In the genomic region with DNA sequence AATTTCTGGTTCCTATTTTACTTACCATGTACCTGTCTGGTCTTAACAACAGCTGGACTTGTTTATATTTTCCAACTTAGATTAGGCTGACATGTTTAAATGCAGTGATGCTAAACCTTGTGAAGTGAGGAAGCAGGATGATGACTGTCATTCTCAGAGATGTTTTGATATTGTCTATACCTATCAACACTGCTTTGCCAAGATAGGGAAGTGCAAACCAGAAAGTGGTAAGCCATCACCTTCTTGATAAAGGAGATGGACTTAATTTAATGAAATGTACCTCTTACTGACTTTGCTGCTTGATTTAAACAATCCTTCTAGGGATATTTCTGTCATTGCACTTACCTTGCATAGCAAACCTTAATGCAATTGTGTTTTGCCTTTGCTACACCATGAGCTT, we compare ENCODE assay signal across 8 cellular contexts. TPM values are rescaled to one million over a fixed set of nuclear protein-coding genes. Genes with fewer than 3 reads are reported as not detected.
DNase-seq lines count a peak whose midpoint lies in the region; ATAC-seq and TF ChIP-seq lines count a peak whose summit lies in the region.

No MANE protein-coding gene starts in this region.

- in situ Hi-C loops in HAP-1 (cut with MboI; ENCODE audit: low sequenced_read_pairs), result no loop called here

- ATAC-seq in HG03175 (IDR thresholded peaks at IDR 0.05; ENCODE audit: unreplicated experiment), result no peak
- no peak for ATAC-seq in left ventricle myocardium superior

- peak overlapping the region; percentile 41 for H3K4me3 Mint-ChIP-seq in activated T-helper 2 cell treated with anti-CD3 and anti-CD28 coated beads, Interferon-gamma antibody, Interleukin-2, Interleukin-4, amounts not matched to agents 10 μg/mL and 5 μg/mL and 100 μg/mL, durations not matched to agents 14 hours and 24 hours and 36 hours (ENCODE audit: low read depth)
- peak overlapping the region; percentile 42 to 82 (median 54) for H3K4me3 Mint-ChIP-seq in immature natural killer cell

- H3K36me3 ChIP-seq in HAP-1 (replicated peaks), result peaks cover 12% of the 10 kb centered on the region; the same call in 1 of the 2 replicates

- H3K4me1 ChIP-seq in HAP-1, result peaks cover 44% of the 10 kb centered on the region

- H3K27me3 ChIP-seq in HAP-1 (ENCODE audit: low read depth), result no peaks in the 10 kb centered on the region

- no peaks in the 10 kb centered on the region for H3K9me3 ChIP-seq in HAP-1

- no peak for TF ChIP-seq CTCF in AG10803 (conservative IDR thresholded peaks at IDR 0.05; ENCODE audit: low read length)

- H3K9me3 Mint-ChIP-seq in activated T-helper 2 cell treated with anti-CD3 and anti-CD28 coated beads, Interferon-gamma antibody, Interleukin-2, Interleukin-4, amounts not matched to agents 10 μg/mL and 5 μg/mL and 100 μg/mL, durations not matched to agents 14 hours and 24 hours and 36 hours, result no peaks in the 10 kb centered on the region
- H3K9me3 Mint-ChIP-seq in immature natural killer cell, result no peaks in the 10 kb centered on the region

- H3K27ac Mint-ChIP-seq in activated T-helper 2 cell treated with anti-CD3 and anti-CD28 coated beads, Interferon-gamma antibody, Interleukin-2, Interleukin-4, amounts not matched to agents 10 μg/mL and 5 μg/mL and 100 μg/mL, durations not matched to agents 14 hours and 24 hours and 36 hours, result no peak overlapping the region
- peak overlapping the region in 2 of 6 donors; percentile 51 to 81 for H3K27ac Mint-ChIP-seq in immature natural killer cell

- H3K4me3 ChIP-seq in AG10803 (ENCODE audit: low read length) (peak overlapping the region; percentile 88), HAP-1 (peak overlapping the region; percentile 67)

- peaks cover 26% of the 10 kb centered on the region for H3K4me1 Mint-ChIP-seq in activated T-helper 2 cell treated with anti-CD3 and anti-CD28 coated beads, Interferon-gamma antibody, Interleukin-2, Interleukin-4, amounts not matched to agents 10 μg/mL and 5 μg/mL and 100 μg/mL, durations not matched to agents 14 hours and 24 hours and 36 hours (ENCODE audit: low read depth)
- peaks cover 27 to 32% of the 10 kb centered on the region in 2 donors for H3K4me1 Mint-ChIP-seq in immature natural killer cell

- DNase-seq in AG10803 (ENCODE audit: low read depth) (no peak), HAP-1 (ENCODE audit: low spot score in 2 of 2) (no peak), immature natural killer cell (no peak), NCI-H2107 (lab: John Stamatoyannopoulos, UW) (no peak), left ventricle myocardium superior (no peak), NCI-H1092 (lab: John Stamatoyannopoulos, UW) (no peak)
- no peak for DNase-seq in activated T-helper 2 cell treated with anti-CD3 and anti-CD28 coated beads, Interferon-gamma antibody, Interleukin-2, Interleukin-4, amounts not matched to agents 10 μg/mL and 5 μg/mL and 100 μg/mL, durations not matched to agents 14 hours and 24 hours and 36 hours (ENCODE audit: low spot score)

- no peaks in the 10 kb centered on the region for H3K36me3 Mint-ChIP-seq in activated T-helper 2 cell treated with anti-CD3 and anti-CD28 coated beads, Interferon-gamma antibody, Interleukin-2, Interleukin-4, amounts not matched to agents 10 μg/mL and 5 μg/mL and 100 μg/mL, durations not matched to agents 14 hours and 24 hours and 36 hours (ENCODE audit: low read depth)
- peaks cover 0 to 5% (median 4%) of the 10 kb centered on the region in 3 donors for H3K36me3 Mint-ChIP-seq in immature natural killer cell

- H3K27me3 Mint-ChIP-seq in activated T-helper 2 cell treated with anti-CD3 and anti-CD28 coated beads, Interferon-gamma antibody, Interleukin-2, Interleukin-4, amounts not matched to agents 10 μg/mL and 5 μg/mL and 100 μg/mL, durations not matched to agents 14 hours and 24 hours and 36 hours (ENCODE audit: low read depth), result peaks cover 17% of the 10 kb centered on the region
- peaks cover 0 to 5% (median 2%) of the 10 kb centered on the region in 3 donors for H3K27me3 Mint-ChIP-seq in immature natural killer cell (ENCODE audit: low read depth in 3 of 3)

- intact Hi-C loops in activated T-helper 2 cell treated with anti-CD3 and anti-CD28 coated beads, Interferon-gamma antibody, Interleukin-2, Interleukin-4, amounts not matched to agents 10 μg/mL and 5 μg/mL and 100 μg/mL, durations not matched to agents 14 hours and 24 hours and 36 hours (cut with micrococcal nuclease), result no loop called here
- intact Hi-C loops in left ventricle myocardium superior (cut with micrococcal nuclease), result no loop called here

RNA-seq across cellular contexts. Expression of a gene that starts 2.2 kb away (rescaled TPM):
- total RNA-seq in activated T-helper 2 cell treated with anti-CD3 and anti-CD28 coated beads, Interferon-gamma antibody, Interleukin-2, Interleukin-4, amounts not matched to agents 10 μg/mL and 5 μg/mL and 100 μg/mL, durations not matched to agents 14 hours and 24 hours and 36 hours, result 8.0 and 8.8 TPM in 2 replicates
- polyA plus RNA-seq in immature natural killer cell, result 1 to 10 TPM; 1.0 to 9.1 (median 4.0) TPM
- 4.5 TPM for total RNA-seq in left ventricle myocardium superior
